1 cellular context compared by ENCODE assay signal in genomic region chr16:89873822-89874689, GRCh38.
TF ChIP-seq lines count a peak whose summit lies in the region.

No MANE protein-coding gene starts in this region.

TF ChIP-seq in HEK293, 187 proteins besides CTCF, POLR2A, EP300 and RAD21 (continued from another document and continues in another):
- TF ChIP-seq, protein P1, sequence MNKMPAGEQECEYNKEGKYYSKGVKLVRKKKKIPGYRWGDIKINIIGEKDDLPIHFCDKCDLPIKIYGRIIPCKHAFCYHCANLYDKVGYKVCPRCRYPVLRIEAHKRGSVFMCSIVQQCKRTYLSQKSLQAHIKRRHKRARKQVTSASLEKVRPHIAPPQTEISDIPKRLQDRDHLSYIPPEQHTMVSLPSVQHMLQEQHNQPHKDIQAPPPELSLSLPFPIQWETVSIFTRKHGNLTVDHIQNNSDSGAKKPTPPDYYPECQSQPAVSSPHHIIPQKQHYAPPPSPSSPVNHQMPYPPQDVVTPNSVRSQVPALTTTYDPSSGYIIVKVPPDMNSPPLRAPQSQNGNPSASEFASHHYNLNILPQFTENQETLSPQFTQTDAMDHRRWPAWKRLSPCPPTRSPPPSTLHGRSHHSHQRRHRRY (tag by site-specific recombination; IDR thresholded peaks at IDR 0.05), result no peak
- TF ChIP-seq ZBTB17 (tag by site-specific recombination; IDR thresholded peaks at IDR 0.05) (no peak), ZNF610 (tag by site-specific recombination; IDR thresholded peaks at IDR 0.05; ENCODE audit: borderline replicate concordance) (no peak), ZNF274 (IDR thresholded peaks at IDR 0.05; ENCODE audit: low read length) (no peak), ZNF274 (tag by site-specific recombination; IDR thresholded peaks at IDR 0.05; ENCODE audit: borderline replicate concordance) (no peak), ZNF530 (tag by site-specific recombination; IDR thresholded peaks at IDR 0.05; ENCODE audit: low read depth) (no peak), YY2 (tag by site-specific recombination; IDR thresholded peaks at IDR 0.05) (no peak), IKZF3 (tag by site-specific recombination; IDR thresholded peaks at IDR 0.05) (no peak), ZNF311 (tag by site-specific recombination; IDR thresholded peaks at IDR 0.05; ENCODE audit: borderline replicate concordance) (no peak), SCRT1 (tag by site-specific recombination; IDR thresholded peaks at IDR 0.05; ENCODE audit: borderline replicate concordance) (no peak), ZNF169 (tag by site-specific recombination; IDR thresholded peaks at IDR 0.05) (no peak), ZNF133 (tag by site-specific recombination; IDR thresholded peaks at IDR 0.05) (no peak), BCL11B (tag by site-specific recombination; IDR thresholded peaks at IDR 0.05; ENCODE audit: low read depth) (peak; percentile 58; the same call in 1 of the 2 replicates), ZNF626 (tag by site-specific recombination; IDR thresholded peaks at IDR 0.05) (no peak), ZNF585B (tag by site-specific recombination; IDR thresholded peaks at IDR 0.05) (no peak), ZIC2 (tag by site-specific recombination; IDR thresholded peaks at IDR 0.05) (0 out of 2 replicates have a peak, but pooled peaks have one; percentile 17), ZFHX2 (tag by site-specific recombination; conservative IDR thresholded peaks at IDR 0.05) (peak; percentile 96), GLIS2 (tag by site-specific recombination; IDR thresholded peaks at IDR 0.05) (peak; percentile 70; the same call in 1 of the 2 replicates), ZNF423 (tag by site-specific recombination; IDR thresholded peaks at IDR 0.05) (no peak), SP2 (tag by site-specific recombination; IDR thresholded peaks at IDR 0.05) (peak; percentile 85), EGR2 (tag by site-specific recombination; IDR thresholded peaks at IDR 0.05; ENCODE audit: low read depth) (peak; percentile 92), ZNF394 (tag by site-specific recombination; IDR thresholded peaks at IDR 0.05; ENCODE audit: borderline replicate concordance) (no peak), ZNF600 (tag by site-specific recombination; IDR thresholded peaks at IDR 0.05) (no peak), TCF7L2 (IDR thresholded peaks at IDR 0.05; ENCODE audit: borderline replicate concordance, low read depth, low read length) (no peak), ZFP41 (tag by site-specific recombination; IDR thresholded peaks at IDR 0.05; ENCODE audit: borderline replicate concordance) (no peak), ZNF19 (tag by site-specific recombination; IDR thresholded peaks at IDR 0.05; ENCODE audit: low read depth) (no peak), KLF10 (tag by site-specific recombination; IDR thresholded peaks at IDR 0.05) (no peak), ZNF223 (tag by site-specific recombination; IDR thresholded peaks at IDR 0.05) (no peak), ZBTB20 (tag by site-specific recombination; IDR thresholded peaks at IDR 0.05) (peak; percentile 55; the same call in 1 of the 2 replicates), PBX3 (CRISPR knock-in tag; IDR thresholded peaks at IDR 0.05) (no peak), ZXDB (tag by site-specific recombination; IDR thresholded peaks at IDR 0.05) (peak; percentile 19), ZNF391 (tag by site-specific recombination; IDR thresholded peaks at IDR 0.05; ENCODE audit: borderline replicate concordance, low read depth) (no peak), ZNF768 (tag by site-specific recombination; IDR thresholded peaks at IDR 0.05) (no peak), ZFP3 (tag by site-specific recombination; IDR thresholded peaks at IDR 0.05; ENCODE audit: low read depth) (0 out of 2 replicates have a peak, but pooled peaks have one; percentile 34), ZNF140 (tag by site-specific recombination; IDR thresholded peaks at IDR 0.05) (no peak), ZNF830 (tag by site-specific recombination; IDR thresholded peaks at IDR 0.05; ENCODE audit: low read depth) (no peak), ZNF777 (tag by site-specific recombination; IDR thresholded peaks at IDR 0.05; ENCODE audit: borderline replicate concordance) (no peak), ZNF350 (tag by site-specific recombination; IDR thresholded peaks at IDR 0.05) (no peak), HOXD13 (CRISPR knock-in tag; IDR thresholded peaks at IDR 0.05; ENCODE audit: borderline replicate concordance) (no peak), PRDM10 (tag by site-specific recombination; IDR thresholded peaks at IDR 0.05) (peak; percentile 29), MZF1 (tag by site-specific recombination; IDR thresholded peaks at IDR 0.05; ENCODE audit: borderline replicate concordance) (no peak), ZNF747 (tag by site-specific recombination; IDR thresholded peaks at IDR 0.05) (no peak), ZNF473 (tag by site-specific recombination; IDR thresholded peaks at IDR 0.05) (no peak), MEIS1 (CRISPR knock-in tag; IDR thresholded peaks at IDR 0.05; ENCODE audit: borderline replicate concordance) (no peak), GLIS1 (tag by site-specific recombination; IDR thresholded peaks at IDR 0.05) (peak; percentile 17; the same call in 1 of the 2 replicates)
- TF ChIP-seq, protein P2, sequence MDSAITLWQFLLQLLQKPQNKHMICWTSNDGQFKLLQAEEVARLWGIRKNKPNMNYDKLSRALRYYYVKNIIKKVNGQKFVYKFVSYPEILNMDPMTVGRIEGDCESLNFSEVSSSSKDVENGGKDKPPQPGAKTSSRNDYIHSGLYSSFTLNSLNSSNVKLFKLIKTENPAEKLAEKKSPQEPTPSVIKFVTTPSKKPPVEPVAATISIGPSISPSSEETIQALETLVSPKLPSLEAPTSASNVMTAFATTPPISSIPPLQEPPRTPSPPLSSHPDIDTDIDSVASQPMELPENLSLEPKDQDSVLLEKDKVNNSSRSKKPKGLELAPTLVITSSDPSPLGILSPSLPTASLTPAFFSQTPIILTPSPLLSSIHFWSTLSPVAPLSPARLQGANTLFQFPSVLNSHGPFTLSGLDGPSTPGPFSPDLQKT (IDR thresholded peaks at IDR 0.05; ENCODE audit: borderline replicate concordance, low read depth, low read length), result no peak
- TF ChIP-seq, protein P3, sequence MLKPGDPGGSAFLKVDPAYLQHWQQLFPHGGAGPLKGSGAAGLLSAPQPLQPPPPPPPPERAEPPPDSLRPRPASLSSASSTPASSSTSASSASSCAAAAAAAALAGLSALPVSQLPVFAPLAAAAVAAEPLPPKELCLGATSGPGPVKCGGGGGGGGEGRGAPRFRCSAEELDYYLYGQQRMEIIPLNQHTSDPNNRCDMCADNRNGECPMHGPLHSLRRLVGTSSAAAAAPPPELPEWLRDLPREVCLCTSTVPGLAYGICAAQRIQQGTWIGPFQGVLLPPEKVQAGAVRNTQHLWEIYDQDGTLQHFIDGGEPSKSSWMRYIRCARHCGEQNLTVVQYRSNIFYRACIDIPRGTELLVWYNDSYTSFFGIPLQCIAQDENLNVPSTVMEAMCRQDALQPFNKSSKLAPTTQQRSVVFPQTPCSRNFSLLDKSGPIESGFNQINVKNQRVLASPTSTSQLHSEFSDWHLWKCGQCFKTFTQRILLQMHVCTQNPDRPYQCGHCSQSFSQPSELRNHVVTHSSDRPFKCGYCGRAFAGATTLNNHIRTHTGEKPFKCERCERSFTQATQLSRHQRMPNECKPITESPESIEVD (tag by site-specific recombination; IDR thresholded peaks at IDR 0.05), result no peak
- TF ChIP-seq, protein P4, sequence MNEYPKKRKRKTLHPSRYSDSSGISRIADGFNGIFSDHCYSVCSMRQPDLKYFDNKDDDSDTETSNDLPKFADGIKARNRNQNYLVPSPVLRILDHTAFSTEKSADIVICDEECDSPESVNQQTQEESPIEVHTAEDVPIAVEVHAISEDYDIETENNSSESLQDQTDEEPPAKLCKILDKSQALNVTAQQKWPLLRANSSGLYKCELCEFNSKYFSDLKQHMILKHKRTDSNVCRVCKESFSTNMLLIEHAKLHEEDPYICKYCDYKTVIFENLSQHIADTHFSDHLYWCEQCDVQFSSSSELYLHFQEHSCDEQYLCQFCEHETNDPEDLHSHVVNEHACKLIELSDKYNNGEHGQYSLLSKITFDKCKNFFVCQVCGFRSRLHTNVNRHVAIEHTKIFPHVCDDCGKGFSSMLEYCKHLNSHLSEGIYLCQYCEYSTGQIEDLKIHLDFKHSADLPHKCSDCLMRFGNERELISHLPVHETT (tag by site-specific recombination; IDR thresholded peaks at IDR 0.05), result no peak
- TF ChIP-seq, protein P5, sequence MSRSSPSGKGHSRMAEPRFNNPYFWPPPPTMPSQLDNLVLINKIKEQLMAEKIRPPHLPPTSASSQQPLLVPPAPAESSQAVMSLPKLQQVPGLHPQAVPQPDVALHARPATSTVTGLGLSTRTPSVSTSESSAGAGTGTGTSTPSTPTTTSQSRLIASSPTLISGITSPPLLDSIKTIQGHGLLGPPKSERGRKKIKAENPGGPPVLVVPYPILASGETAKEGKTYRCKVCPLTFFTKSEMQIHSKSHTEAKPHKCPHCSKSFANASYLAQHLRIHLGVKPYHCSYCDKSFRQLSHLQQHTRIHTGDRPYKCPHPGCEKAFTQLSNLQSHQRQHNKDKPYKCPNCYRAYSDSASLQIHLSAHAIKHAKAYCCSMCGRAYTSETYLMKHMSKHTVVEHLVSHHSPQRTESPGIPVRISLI (tag by site-specific recombination; IDR thresholded peaks at IDR 0.05), result no peak
- TF ChIP-seq, protein P6, sequence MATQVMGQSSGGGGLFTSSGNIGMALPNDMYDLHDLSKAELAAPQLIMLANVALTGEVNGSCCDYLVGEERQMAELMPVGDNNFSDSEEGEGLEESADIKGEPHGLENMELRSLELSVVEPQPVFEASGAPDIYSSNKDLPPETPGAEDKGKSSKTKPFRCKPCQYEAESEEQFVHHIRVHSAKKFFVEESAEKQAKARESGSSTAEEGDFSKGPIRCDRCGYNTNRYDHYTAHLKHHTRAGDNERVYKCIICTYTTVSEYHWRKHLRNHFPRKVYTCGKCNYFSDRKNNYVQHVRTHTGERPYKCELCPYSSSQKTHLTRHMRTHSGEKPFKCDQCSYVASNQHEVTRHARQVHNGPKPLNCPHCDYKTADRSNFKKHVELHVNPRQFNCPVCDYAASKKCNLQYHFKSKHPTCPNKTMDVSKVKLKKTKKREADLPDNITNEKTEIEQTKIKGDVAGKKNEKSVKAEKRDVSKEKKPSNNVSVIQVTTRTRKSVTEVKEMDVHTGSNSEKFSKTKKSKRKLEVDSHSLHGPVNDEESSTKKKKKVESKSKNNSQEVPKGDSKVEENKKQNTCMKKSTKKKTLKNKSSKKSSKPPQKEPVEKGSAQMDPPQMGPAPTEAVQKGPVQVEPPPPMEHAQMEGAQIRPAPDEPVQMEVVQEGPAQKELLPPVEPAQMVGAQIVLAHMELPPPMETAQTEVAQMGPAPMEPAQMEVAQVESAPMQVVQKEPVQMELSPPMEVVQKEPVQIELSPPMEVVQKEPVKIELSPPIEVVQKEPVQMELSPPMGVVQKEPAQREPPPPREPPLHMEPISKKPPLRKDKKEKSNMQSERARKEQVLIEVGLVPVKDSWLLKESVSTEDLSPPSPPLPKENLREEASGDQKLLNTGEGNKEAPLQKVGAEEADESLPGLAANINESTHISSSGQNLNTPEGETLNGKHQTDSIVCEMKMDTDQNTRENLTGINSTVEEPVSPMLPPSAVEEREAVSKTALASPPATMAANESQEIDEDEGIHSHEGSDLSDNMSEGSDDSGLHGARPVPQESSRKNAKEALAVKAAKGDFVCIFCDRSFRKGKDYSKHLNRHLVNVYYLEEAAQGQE (tag by site-specific recombination; IDR thresholded peaks at IDR 0.05), result no peak
- TF ChIP-seq, protein P7, sequence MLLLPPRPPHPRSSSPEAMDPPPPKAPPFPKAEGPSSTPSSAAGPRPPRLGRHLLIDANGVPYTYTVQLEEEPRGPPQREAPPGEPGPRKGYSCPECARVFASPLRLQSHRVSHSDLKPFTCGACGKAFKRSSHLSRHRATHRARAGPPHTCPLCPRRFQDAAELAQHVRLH (tag by site-specific recombination; IDR thresholded peaks at IDR 0.05), result no peak
